In genomic region chr16:58727028-58727781, GRCh38 we compare ENCODE assay signal across 17 cellular contexts.
"Had no signal": no experiment of that assay in that cellular context is flagged by ENCODE, and none has a peak within 500 bp of the region (broad histone marks: within the 10 kb centered on the region; RNA-seq: fewer than 3 reads in every experiment).

No MANE protein-coding gene starts in this region.

- H3K27ac Mint-ChIP-seq: activated CD8-positive, alpha-beta memory T cell treated with anti-CD3 and anti-CD28 coated beads, Interleukin-2, amount 10 ng/mL, durations not matched to agents 7 days and 5 days; activated naive CD8-positive, alpha-beta T cell treated with anti-CD3 and anti-CD28 coated beads, Interleukin-2, amount 50 U/mL, for 24 hours; mesothelial cell of epicardium; progenitor cell of endocrine pancreas; stimulated activated naive CD8-positive, alpha-beta T cell treated with anti-CD3 and anti-CD28 coated beads, Interleukin-15, Interleukin-2, amounts not matched to agents 100 ng/mL and 50 ng/mL, for 24 hours had no signal

- H3K4me1 ChIP-seq: colonic mucosa, lower lobe of right lung had no signal

- H3K4me3 Mint-ChIP-seq: activated CD8-positive, alpha-beta memory T cell treated with anti-CD3 and anti-CD28 coated beads, Interleukin-2, amount 10 ng/mL, durations not matched to agents 7 days and 5 days; activated naive CD8-positive, alpha-beta T cell treated with anti-CD3 and anti-CD28 coated beads, Interleukin-2, amount 50 U/mL, for 24 hours; mesothelial cell of epicardium; naive B cell; stimulated activated naive CD8-positive, alpha-beta T cell treated with anti-CD3 and anti-CD28 coated beads, Interleukin-15, Interleukin-2, amounts not matched to agents 100 ng/mL and 50 ng/mL, for 24 hours had no signal

- H3K27me3 ChIP-seq: colonic mucosa had no signal

- H3K9me3 ChIP-seq: colonic mucosa, lower lobe of right lung, thoracic aorta had no signal

- H3K9me3 Mint-ChIP-seq: activated naive CD8-positive, alpha-beta T cell treated with anti-CD3 and anti-CD28 coated beads, Interleukin-2, amount 50 U/mL, for 24 hours; mesothelial cell of epicardium; naive B cell; stimulated activated naive CD8-positive, alpha-beta T cell treated with anti-CD3 and anti-CD28 coated beads, Interleukin-15, Interleukin-2, amounts not matched to agents 100 ng/mL and 50 ng/mL, for 24 hours had no signal

- DNase-seq: activated CD4-positive, alpha-beta T cell treated with anti-CD3 and anti-CD28 coated beads for 1 hour; activated CD4-positive, alpha-beta T cell treated with anti-CD3 and anti-CD28 coated beads, Interleukin-2, amount 50 U/mL, for 48 hours; activated CD8-positive, alpha-beta memory T cell treated with anti-CD3 and anti-CD28 coated beads, Interleukin-2, amount 10 ng/mL, durations not matched to agents 7 days and 5 days; activated naive CD8-positive, alpha-beta T cell treated with anti-CD3 and anti-CD28 coated beads, Interleukin-2, amount 50 U/mL, for 24 hours; activated T-cell treated with anti-CD3 and anti-CD28 coated beads, Interleukin-2, amount 50 U/mL, for 48 hours; caudate nucleus; colonic mucosa; effector CD4-positive, alpha-beta T cell; lower lobe of right lung; naive B cell; nucleus accumbens; stimulated activated CD4-positive, alpha-beta T cell treated with anti-CD3 and anti-CD28 coated beads, Interleukin-12 subunit alpha, Interleukin-12 subunit beta, amount 100 ng/mL, for 4 hours; T-helper 9 cell had no signal

- H3K36me3 Mint-ChIP-seq: naive B cell had no signal

- H3K4me3 ChIP-seq: colonic mucosa, lower lobe of right lung, thoracic aorta had no signal

- ATAC-seq: activated CD8-positive, alpha-beta memory T cell treated with anti-CD3 and anti-CD28 coated beads, Interleukin-2, amount 10 ng/mL, durations not matched to agents 7 days and 5 days; activated naive CD8-positive, alpha-beta T cell treated with anti-CD3 and anti-CD28 coated beads, Interleukin-2, amount 50 U/mL, for 24 hours; lower lobe of right lung had no signal

- H3K36me3 ChIP-seq: colonic mucosa had no signal

- H3K27me3 Mint-ChIP-seq: activated CD8-positive, alpha-beta memory T cell treated with anti-CD3 and anti-CD28 coated beads, Interleukin-2, amount 10 ng/mL, durations not matched to agents 7 days and 5 days; activated naive CD8-positive, alpha-beta T cell treated with anti-CD3 and anti-CD28 coated beads, Interleukin-2, amount 50 U/mL, for 24 hours; naive B cell; progenitor cell of endocrine pancreas; stimulated activated naive CD8-positive, alpha-beta T cell treated with anti-CD3 and anti-CD28 coated beads, Interleukin-15, Interleukin-2, amounts not matched to agents 100 ng/mL and 50 ng/mL, for 24 hours had no signal
